24 cellular contexts compared by ENCODE assay signal in genomic region chr18:77709107-77709506, GRCh38.
DNase-seq lines count a peak whose midpoint lies in the region; ATAC-seq and TF ChIP-seq lines count a peak whose summit lies in the region.
"Had no signal": no experiment of that assay in that cellular context is flagged by ENCODE, and none has a peak within 500 bp of the region (broad histone marks: within the 10 kb centered on the region; RNA-seq: fewer than 3 reads in every experiment).

No MANE protein-coding gene starts in this region.

- TF ChIP-seq CTCF in osteocyte (IDR thresholded peaks at IDR 0.05), result no peak

- peaks cover 10% of the 10 kb centered on the region for H3K9me3 Mint-ChIP-seq in osteocyte (ENCODE audit: unreplicated experiment)
- H3K9me3 Mint-ChIP-seq: activated T-helper 1 cell treated with anti-CD3 and anti-CD28 coated beads, Interleukin-12 subunit alpha, Interleukin-12 subunit beta, Interleukin-2, Interleukin-4 antibody, amounts not matched to agents 30 ng/mL and 10 ng/mL and 1 ng/mL, durations not matched to agents 14 hours and 24 hours and 36 hours had no signal

- no peak overlapping the region for H3K4me3 Mint-ChIP-seq in osteocyte (ENCODE audit: unreplicated experiment)
- H3K4me3 Mint-ChIP-seq: activated T-helper 1 cell treated with anti-CD3 and anti-CD28 coated beads, Interleukin-12 subunit alpha, Interleukin-12 subunit beta, Interleukin-2, Interleukin-4 antibody, amounts not matched to agents 30 ng/mL and 10 ng/mL and 1 ng/mL, durations not matched to agents 14 hours and 24 hours and 36 hours; CD4-positive, alpha-beta memory T cell; IgD-negative memory B cell had no signal

- H3K27me3 Mint-ChIP-seq in osteocyte (ENCODE audit: unreplicated experiment), result no peaks in the 10 kb centered on the region

- peak; percentile 97 for ATAC-seq in GM18868 (IDR thresholded peaks at IDR 0.05; ENCODE audit: unreplicated experiment)
- ATAC-seq in GM21529 (IDR thresholded peaks at IDR 0.05; ENCODE audit: unreplicated experiment), result peak; percentile 66
- ATAC-seq in HG02973 (IDR thresholded peaks at IDR 0.05; ENCODE audit: unreplicated experiment), result peak; percentile 73
- peak; percentile 34 for ATAC-seq in HG03575 (IDR thresholded peaks at IDR 0.05; ENCODE audit: extremely low read depth, insufficient number of reproducible peaks, low FRiP score, unreplicated experiment)
- ATAC-seq in GM21717 (IDR thresholded peaks at IDR 0.05; ENCODE audit: unreplicated experiment), result no peak
- ATAC-seq: gastrocnemius medialis, left colon had no signal

- H3K36me3 Mint-ChIP-seq in osteocyte (ENCODE audit: unreplicated experiment), result no peaks in the 10 kb centered on the region
- H3K36me3 Mint-ChIP-seq: CD4-positive, alpha-beta memory T cell; IgD-negative memory B cell had no signal

- DNase-seq in stimulated activated CD4-positive, alpha-beta T cell treated with anti-CD3 and anti-CD28 coated beads, Interleukin-15, amount 100 ng/mL, for 24 hours, result no peak
- DNase-seq in DMS 273 treated with DMSO at 0.1 percent for 48 hours (lab: John Stamatoyannopoulos, UW) (no peak), osteocyte (ENCODE audit: extremely low spot score, unreplicated experiment) (no peak)
- DNase-seq: activated CD4-positive, alpha-beta T cell treated with anti-CD3 and anti-CD28 coated beads for 1 hour; CD4-positive, alpha-beta memory T cell; DMS79; erythroblast; gastrocnemius medialis; left colon; midbrain; NCI-H187; NCI-H446; NK-92 treated with Interleukin-12 subunit alpha and Interleukin-12 subunit beta, amount 100 ng/mL, for 24 hours; SK-N-SH; substantia nigra; T-helper 9 cell had no signal

- H3K4me1 Mint-ChIP-seq in osteocyte (ENCODE audit: unreplicated experiment), result no peaks in the 10 kb centered on the region
- H3K4me1 Mint-ChIP-seq: CD4-positive, alpha-beta memory T cell had no signal

- H3K27ac Mint-ChIP-seq in osteocyte (ENCODE audit: unreplicated experiment), result no peak overlapping the region
- H3K27ac Mint-ChIP-seq: activated T-helper 1 cell treated with anti-CD3 and anti-CD28 coated beads, Interleukin-12 subunit alpha, Interleukin-12 subunit beta, Interleukin-2, Interleukin-4 antibody, amounts not matched to agents 30 ng/mL and 10 ng/mL and 1 ng/mL, durations not matched to agents 14 hours and 24 hours and 36 hours; CD4-positive, alpha-beta memory T cell; IgD-negative memory B cell; progenitor cell of endocrine pancreas had no signal
